Comparison of ENCODE assay signal across 10 cellular contexts in the genomic region with DNA sequence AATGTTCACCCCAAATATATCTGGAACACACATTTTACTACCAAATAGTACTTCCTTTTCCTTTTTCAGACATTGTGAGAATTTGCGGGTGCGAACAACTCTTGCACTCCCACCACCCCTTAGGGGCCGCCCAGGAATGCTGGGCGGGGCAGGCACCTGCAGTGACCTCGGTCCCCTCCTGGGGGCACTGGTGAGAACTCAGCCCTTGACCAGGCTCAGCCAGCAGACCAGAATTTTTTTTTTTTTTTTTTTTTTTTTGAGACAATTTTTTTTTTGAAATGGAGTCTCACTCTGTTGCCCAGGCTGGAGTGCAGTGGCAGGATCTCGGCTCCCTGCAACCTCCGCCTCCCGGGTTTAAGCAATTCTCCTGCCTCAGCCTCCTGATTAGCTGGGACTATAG.
DNase-seq lines count a peak whose midpoint lies in the region; ATAC-seq, FAIRE-seq and TF ChIP-seq lines count a peak whose summit lies in the region.
"Had no signal": no experiment of that assay in that cellular context is flagged by ENCODE, and none has a peak within 500 bp of the region (broad histone marks: within the 10 kb centered on the region; RNA-seq: fewer than 3 reads in every experiment).

No MANE protein-coding gene starts in this region.

- H3K9ac ChIP-seq in SK-N-SH (no peak overlapping the region), keratinocyte (ENCODE audit: control insufficient read depth, extremely low read depth, insufficient read depth, low read length) (no peak overlapping the region)

- no peak for FAIRE-seq in keratinocyte (lab: Jason Lieb, UNC)

- H3K4me2 ChIP-seq in SK-N-SH (no peak overlapping the region), keratinocyte (ENCODE audit: control insufficient read depth, extremely low read depth, insufficient read depth, low read depth, low read length) (no peak overlapping the region)

- dilution Hi-C loops in keratinocyte (cut with MboI; ENCODE audit: extremely low pct_ligation_motif_present, low sequenced_read_pairs) = no loop called here

- no peak for TF ChIP-seq EP300 in SK-N-SH (IDR thresholded peaks at IDR 0.05; ENCODE audit: borderline replicate concordance in 1 of 2, low read depth in 1 of 2, low read length in 1 of 2)

- POLR2A ChIA-PET in SK-N-SH (lab: Yijun Ruan, JAX) = no interaction called here

- H2AFZ ChIP-seq in SK-N-SH (ENCODE audit: low read depth) = no peak overlapping the region
- H2AFZ ChIP-seq in keratinocyte (ENCODE audit: control insufficient read depth, low read length) = no peak overlapping the region

- H3F3A ChIP-seq in SK-N-SH (replicated peaks; ENCODE audit: insufficient read depth) = no peaks in the 10 kb centered on the region

- H3K4me1 ChIP-seq in SK-N-SH (ENCODE audit: control insufficient read depth in 1 of 2, insufficient read depth in 2 of 2, low read depth in 1 of 2, low read length in 1 of 2) (peaks cover 0 to 7% of the 10 kb centered on the region in 2 experiments; a peak in 1 of 4 replicates), keratinocyte (ENCODE audit: control insufficient read depth, extremely low read depth, insufficient read depth, low read length) (no peaks in the 10 kb centered on the region)

- H3K36me3 ChIP-seq in SK-N-SH (replicated peaks in 1 of 2; ENCODE audit: control insufficient read depth in 1 of 2, insufficient read depth in 2 of 2, low read length in 1 of 2) = no peaks in the 10 kb centered on the region
- H3K36me3 ChIP-seq in keratinocyte (ENCODE audit: control insufficient read depth in 2 of 2, extremely low read depth in 1 of 2, insufficient read depth in 2 of 2, low read length in 2 of 2) = peaks cover 3 to 19% of the 10 kb centered on the region in 2 experiments

- ATAC-seq in HG02981 (IDR thresholded peaks at IDR 0.05; ENCODE audit: unreplicated experiment) (no peak), GM21526 (IDR thresholded peaks at IDR 0.05; ENCODE audit: low FRiP score, unreplicated experiment) (no peak)

- peak; percentile 43 for DNase-seq in AG08396 (ENCODE audit: low spot score)
- peak; percentile 87 for DNase-seq in SK-N-SH
- DNase-seq in keratinocyte (ENCODE audit: low read depth, low spot score) = no peak
- no peak for DNase-seq in NCI-H1694 treated with DMSO at 0.1 percent for 48 hours (lab: John Stamatoyannopoulos, UW)
- DNase-seq in anterior cingulate cortex (lab: John Stamatoyannopoulos, UW) = no peak
- DNase-seq: NCI-H1436 treated with DMSO at 0.1 percent for 48 hours had no signal

- no peaks in the 10 kb centered on the region for H3K9me3 ChIP-seq in SK-N-SH
- no peaks in the 10 kb centered on the region for H3K9me3 ChIP-seq in keratinocyte (ENCODE audit: control insufficient read depth, low read depth, low read length)

- H3K27me3 ChIP-seq in SK-N-SH (ENCODE audit: insufficient read depth) (no peaks in the 10 kb centered on the region), keratinocyte (ENCODE audit: control insufficient read depth, extremely low read depth, insufficient read depth, low read length) (no peaks in the 10 kb centered on the region)

- H3K4me3 ChIP-seq in SK-N-SH (ENCODE audit: low read depth in 2 of 2, low read length in 1 of 2) (no peak overlapping the region), keratinocyte (ENCODE audit: control insufficient read depth in 2 of 3, extremely low read depth in 1 of 3, insufficient read depth in 2 of 3, low read depth in 1 of 3, low read length in 3 of 3) (no peak overlapping the region)
- H3K4me3 ChIP-seq: lung had no signal

- whole genome bisulfite sequencing in SK-N-SH (ENCODE audit: low lambda C conversion rate) = 28% methylated on average over 8 of the region's 8 CpGs

- H4K20me1 ChIP-seq in SK-N-SH (ENCODE audit: insufficient read depth) (no peaks in the 10 kb centered on the region), keratinocyte (ENCODE audit: control insufficient read depth, extremely low read depth, insufficient read depth, low read length) (no peaks in the 10 kb centered on the region)

- H3K79me2 ChIP-seq in SK-N-SH (ENCODE audit: insufficient read depth) (no peaks in the 10 kb centered on the region), keratinocyte (ENCODE audit: control insufficient read depth, insufficient read depth, low read length) (no peaks in the 10 kb centered on the region)

- H3K9me1 ChIP-seq in keratinocyte (ENCODE audit: control insufficient read depth, extremely low read depth, insufficient read depth, low read length) = no peaks in the 10 kb centered on the region

- peak; percentile 64 for TF ChIP-seq CTCF in GM12872 (IDR thresholded peaks at IDR 0.05; ENCODE audit: insufficient read depth, low read depth, low read length)
- TF ChIP-seq CTCF in SK-N-SH (IDR thresholded peaks at IDR 0.05) = peak; percentile 53
- peak; percentile 46 to 53 (median 52) for TF ChIP-seq CTCF in keratinocyte (optimal IDR thresholded peaks at IDR 0.05 in 1 of 3, IDR thresholded peaks at IDR 0.05 in 1 of 3, conservative IDR thresholded peaks at IDR 0.05 in 1 of 3; ENCODE audit: extremely low read depth in 1 of 3, insufficient read depth in 2 of 3, low read length in 3 of 3)

- TF ChIP-seq RAD21 in SK-N-SH (IDR thresholded peaks at IDR 0.05; ENCODE audit: low read length) = peak; percentile 54

- H3K9me2 ChIP-seq in SK-N-SH = no peaks in the 10 kb centered on the region

- no peak overlapping the region for H3K27ac ChIP-seq in SK-N-SH (ENCODE audit: low read depth in 2 of 2, low read length in 1 of 2)
- H3K27ac ChIP-seq in keratinocyte (ENCODE audit: control insufficient read depth, insufficient read depth, low read length) = no peak overlapping the region

- CTCF ChIA-PET in SK-N-SH (lab: Yijun Ruan, JAX) = interaction anchor here (0.7 to 3.1 kb wide), 12 partner anchors 8 to 268 kb away, joined by 3 to 12 read pairs (median 5); no protein-coding TSS in a partner anchor

TF ChIP-seq in SK-N-SH, 30 proteins besides CTCF, POLR2A, EP300 and RAD21:
- TF ChIP-seq SMC3 (IDR thresholded peaks at IDR 0.05; ENCODE audit: low read depth, low read length) (peak; percentile 23; the same call in 1 of the 2 replicates), FOXJ3 (CRISPR knock-in tag; IDR thresholded peaks at IDR 0.05) (no peak)

Comparison
In these comparisons a context has a peak if more than half of its experiments do, and no peak if none do; other contexts are left out.
1. DNase-seq: peak in AG08396 (single experiment) and SK-N-SH (single experiment); none in keratinocyte (single experiment), NCI-H1694 treated with DMSO at 0.1 percent for 48 hours (single experiment) and anterior cingulate cortex (0 of 58).
2. Peak in every context shown above with its lines, with median percentiles within 50 percentile points of each other: CTCF ChIP-seq.